8 cellular contexts compared by ENCODE assay signal in genomic region chr19:12965017-12965811, GRCh38.
DNase-seq lines count a peak whose midpoint lies in the region; ATAC-seq and TF ChIP-seq lines count a peak whose summit lies in the region.

No MANE protein-coding gene starts in this region.

- H3K9me2 ChIP-seq in DOHH2 (replicated peaks; ENCODE audit: control insufficient read depth, low read length) = no peaks in the 10 kb centered on the region

- no peaks in the 10 kb centered on the region for H3K36me3 ChIP-seq in DOHH2 (ENCODE audit: control insufficient read depth, low read length)

- no peaks in the 10 kb centered on the region for H3F3A ChIP-seq in DOHH2 (ENCODE audit: control insufficient read depth, insufficient read depth)

- H3K27ac ChIP-seq in DOHH2 (ENCODE audit: low read depth, low read length) = peak overlapping the region; percentile 38

- DNase-seq in NCI-H2171 treated with DMSO at 0.1 percent for 48 hours (lab: John Stamatoyannopoulos, UW) (peak; percentile 86), kidney glomerular epithelial cell (lab: John Stamatoyannopoulos, UW) (peak; percentile 49)
- peak; percentile 62 to 83 (median 70) for DNase-seq in activated CD4-positive, CD25-positive, alpha-beta regulatory T cell (lab: John Stamatoyannopoulos, UW)
- DNase-seq in central memory CD4-positive, alpha-beta T cell = peak; percentile 70
- peak; percentile 71 to 81 for DNase-seq in stimulated activated CD4-positive, alpha-beta T cell treated with anti-CD3 and anti-CD28 coated beads, Interleukin-15, amount 100 ng/mL, for 48 hours (ENCODE audit: low read depth in 2 of 2)

- peaks cover 14% of the 10 kb centered on the region for H3K4me1 ChIP-seq in DOHH2 (ENCODE audit: control insufficient read depth, low read length)

- peak overlapping the region; percentile 74 for H3K4me2 ChIP-seq in DOHH2 (ENCODE audit: low read length)

- no peaks in the 10 kb centered on the region for H3K79me2 ChIP-seq in DOHH2 (ENCODE audit: control insufficient read depth, low read length)

- TF ChIP-seq CTCF in DOHH2 (IDR thresholded peaks at IDR 0.05; ENCODE audit: low read depth, low read length, poor library complexity, severe bottlenecking) = peak; percentile 99

- H3K9me3 ChIP-seq in DOHH2 (ENCODE audit: control insufficient read depth, insufficient read depth, low read length) = no peaks in the 10 kb centered on the region

- H3K27me3 ChIP-seq in DOHH2 (ENCODE audit: control insufficient read depth, low read length) = no peaks in the 10 kb centered on the region

- H4K20me1 ChIP-seq in DOHH2 (ENCODE audit: control insufficient read depth, insufficient read depth, low read depth, low read length) = no peaks in the 10 kb centered on the region

- ATAC-seq in HG02642 (IDR thresholded peaks at IDR 0.05; ENCODE audit: poor library complexity, unreplicated experiment) = peak; percentile 92
- no peak for ATAC-seq in GM21737 (IDR thresholded peaks at IDR 0.05; ENCODE audit: unreplicated experiment)

- peak overlapping the region; percentile 70 for H3K4me3 ChIP-seq in DOHH2 (ENCODE audit: low read length)
